ENCODE assay signal across 8 cellular contexts in the genomic region with DNA sequence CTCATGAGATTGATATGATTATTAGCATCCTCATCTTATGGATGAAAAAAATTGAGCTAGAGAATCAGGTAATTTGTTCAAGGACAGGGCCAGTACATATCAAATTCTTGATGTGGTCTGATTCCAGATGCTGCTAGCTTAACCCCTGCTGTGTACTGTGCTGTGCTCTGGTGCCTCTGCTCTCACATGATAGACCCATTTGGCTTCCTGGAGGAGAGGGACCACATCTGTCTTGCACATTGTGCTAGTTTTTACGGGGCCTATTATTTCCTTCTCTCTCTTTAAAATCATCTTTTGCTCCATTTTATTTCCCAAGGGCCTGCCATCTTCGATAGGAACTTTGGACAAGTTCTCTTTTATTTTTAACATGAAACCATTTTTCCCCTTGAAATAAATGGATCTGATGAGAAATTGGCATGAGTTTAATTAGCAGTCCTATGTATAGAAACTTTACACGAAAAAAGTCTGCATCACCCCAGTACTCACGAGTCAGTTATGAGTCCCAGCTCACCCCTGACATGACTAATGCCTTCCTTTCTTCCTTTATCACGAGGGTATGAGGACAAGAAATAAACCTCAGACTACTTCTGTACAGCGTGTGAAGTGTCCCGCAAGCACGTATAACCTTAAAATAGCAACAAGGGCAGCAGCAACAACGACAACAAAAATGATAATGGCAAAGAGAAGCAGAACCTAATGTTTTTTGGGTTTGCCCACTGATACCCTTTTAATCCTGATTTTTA. TPM values are rescaled to one million over a fixed set of nuclear protein-coding genes. Genes with fewer than 3 reads are reported as not detected.
DNase-seq lines count a peak whose midpoint lies in the region; ATAC-seq and TF ChIP-seq lines count a peak whose summit lies in the region.

No MANE protein-coding gene starts in this region.

- peaks cover 18% of the 10 kb centered on the region for H3K36me3 Mint-ChIP-seq in activated CD4-positive, alpha-beta memory T cell treated with anti-CD3 and anti-CD28 coated beads, Interleukin-2, amount 10 ng/mL, durations not matched to agents 7 days and 5 days (ENCODE audit: low read depth)
- no peaks in the 10 kb centered on the region for H3K36me3 Mint-ChIP-seq in type B pancreatic cell

- DNase-seq in stimulated activated CD4-positive, alpha-beta T cell treated with anti-CD3 and anti-CD28 coated beads, Interleukin-15, amount 100 ng/mL, for 24 hours, result peak; percentile 34
- DNase-seq in stimulated activated CD4-positive, alpha-beta T cell treated with anti-CD3 and anti-CD28 coated beads, Interleukin-12 subunit alpha, Interleukin-12 subunit beta, amount 100 ng/mL, for 4 hours, result no peak
- DNase-seq in activated CD4-positive, alpha-beta memory T cell treated with anti-CD3 and anti-CD28 coated beads, Interleukin-2, amount 10 ng/mL, durations not matched to agents 7 days and 5 days, result peak; percentile 31
- DNase-seq in myocyte (ENCODE audit: low read depth) (peak; percentile 94), NCI-H2081 (lab: John Stamatoyannopoulos, UW) (no peak), type B pancreatic cell (ENCODE audit: extremely low spot score, unreplicated experiment) (no peak), islet precursor cell (no peak)

- peaks cover 28% of the 10 kb centered on the region for H3K4me1 Mint-ChIP-seq in activated CD4-positive, alpha-beta memory T cell treated with anti-CD3 and anti-CD28 coated beads, Interleukin-2, amount 10 ng/mL, durations not matched to agents 7 days and 5 days
- H3K4me1 Mint-ChIP-seq in type B pancreatic cell (ENCODE audit: unreplicated experiment), result peaks cover 8% of the 10 kb centered on the region

- POLR2A ChIA-PET in activated CD4-positive, alpha-beta memory T cell treated with anti-CD3 and anti-CD28 coated beads, Interleukin-2, amount 10 ng/mL, durations not matched to agents 7 days and 5 days (lab: Charles Lee), result interaction anchor here (1.1 to 1.2 kb wide), 2 partner anchors 69 to 71 kb away, joined by 3 read pairs; a partner anchor contains a TSS

- no peak for TF ChIP-seq CTCF in type B pancreatic cell (conservative IDR thresholded peaks at IDR 0.05)

- CTCF ChIA-PET in activated CD4-positive, alpha-beta memory T cell treated with anti-CD3 and anti-CD28 coated beads, Interleukin-2, amount 10 ng/mL, durations not matched to agents 7 days and 5 days (lab: Charles Lee), result interaction anchor here (0.9 to 1.9 kb wide), 3 partner anchors 10 to 68 kb away, joined by 4 to 9 read pairs (median 4); no protein-coding TSS in a partner anchor

- H3K27me3 Mint-ChIP-seq in activated CD4-positive, alpha-beta memory T cell treated with anti-CD3 and anti-CD28 coated beads, Interleukin-2, amount 10 ng/mL, durations not matched to agents 7 days and 5 days, result no peaks in the 10 kb centered on the region
- H3K27me3 Mint-ChIP-seq in type B pancreatic cell, result no peaks in the 10 kb centered on the region

- H3K27ac Mint-ChIP-seq in activated CD4-positive, alpha-beta memory T cell treated with anti-CD3 and anti-CD28 coated beads, Interleukin-2, amount 10 ng/mL, durations not matched to agents 7 days and 5 days, result peak overlapping the region; percentile 48
- no peak overlapping the region for H3K27ac Mint-ChIP-seq in type B pancreatic cell

- ATAC-seq in HG03139 (IDR thresholded peaks at IDR 0.05; ENCODE audit: unreplicated experiment), result peak; percentile 42

- H3K9me3 Mint-ChIP-seq in activated CD4-positive, alpha-beta memory T cell treated with anti-CD3 and anti-CD28 coated beads, Interleukin-2, amount 10 ng/mL, durations not matched to agents 7 days and 5 days, result no peaks in the 10 kb centered on the region
- no peaks in the 10 kb centered on the region for H3K9me3 Mint-ChIP-seq in type B pancreatic cell

- H3K4me3 Mint-ChIP-seq in activated CD4-positive, alpha-beta memory T cell treated with anti-CD3 and anti-CD28 coated beads, Interleukin-2, amount 10 ng/mL, durations not matched to agents 7 days and 5 days, result no peak overlapping the region
- no peak overlapping the region for H3K4me3 Mint-ChIP-seq in type B pancreatic cell

RNA-seq across cellular contexts. Expression of a gene that starts 26.5 kb away (rescaled TPM):
- total RNA-seq in activated CD4-positive, alpha-beta memory T cell treated with anti-CD3 and anti-CD28 coated beads, Interleukin-2, amount 10 ng/mL, durations not matched to agents 7 days and 5 days, result 10 to 100 TPM; 13.6 to 15.0 TPM
- total RNA-seq in myocyte (32.3 and 49.0 TPM in 2 replicates), type B pancreatic cell (ENCODE audit: low replicate concordance) (1.3 and 1.5 TPM in 2 replicates)
- 6.5 TPM for polyA plus RNA-seq in myocyte (2012)

Comparison
In these comparisons a context has a peak if more than half of its experiments do, and no peak if none do; other contexts are left out.
1. DNase-seq: peak in stimulated activated CD4-positive, alpha-beta T cell treated with anti-CD3 and anti-CD28 coated beads, Interleukin-15, amount 100 ng/mL, for 24 hours (single experiment), activated CD4-positive, alpha-beta memory T cell treated with anti-CD3 and anti-CD28 coated beads, Interleukin-2, amount 10 ng/mL, durations not matched to agents 7 days and 5 days (single experiment) and myocyte (single experiment); none in stimulated activated CD4-positive, alpha-beta T cell treated with anti-CD3 and anti-CD28 coated beads, Interleukin-12 subunit alpha, Interleukin-12 subunit beta, amount 100 ng/mL, for 4 hours (single experiment), NCI-H2081 (0 of 2), type B pancreatic cell (single experiment) and islet precursor cell (single experiment).